15 cellular contexts compared by ENCODE assay signal in the genomic region with DNA sequence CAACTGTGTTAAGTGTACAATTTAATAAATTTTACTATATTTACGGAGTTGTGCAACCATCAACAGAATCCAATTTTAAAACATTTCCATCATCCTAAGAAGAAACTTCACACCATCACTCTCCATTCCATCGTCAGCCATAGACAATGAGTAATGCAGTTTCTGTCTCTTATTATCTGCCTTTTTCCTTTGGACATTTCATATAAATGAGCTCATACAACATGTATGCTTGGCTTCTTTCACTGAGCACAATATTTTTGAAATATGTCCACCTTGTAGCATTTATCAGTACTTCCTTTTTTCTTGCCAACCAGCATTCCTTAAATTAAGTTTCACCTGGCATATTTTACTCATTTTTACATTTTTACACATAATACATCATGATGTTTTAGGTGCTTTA. TPM values are rescaled to one million over a fixed set of nuclear protein-coding genes. Genes with fewer than 3 reads are reported as not detected.
DNase-seq lines count a peak whose midpoint lies in the region; FAIRE-seq and TF ChIP-seq lines count a peak whose summit lies in the region.
"Had no signal": no experiment of that assay in that cellular context is flagged by ENCODE, and none has a peak within 500 bp of the region (broad histone marks: within the 10 kb centered on the region; RNA-seq: fewer than 3 reads in every experiment).

No MANE protein-coding gene starts in this region.

- no peak for TF ChIP-seq POLR2A in erythroblast (IDR thresholded peaks at IDR 0.05; ENCODE audit: low read length)

- H3K27me3 ChIP-seq in bronchial epithelial cell (ENCODE audit: control insufficient read depth, insufficient read depth, low read length): no peaks in the 10 kb centered on the region

- FAIRE-seq in bronchial epithelial cell (lab: Jason Lieb, UNC): no peak

- peak; percentile 37 for DNase-seq in AG20443 (ENCODE audit: low spot score)
- peak; percentile 89 for DNase-seq in NCI-H226
- DNase-seq in bronchial epithelial cell (ENCODE audit: low read depth): peak; percentile 21
- peak; percentile 69 for DNase-seq in iris pigment epithelial cell (ENCODE audit: low read depth)
- DNase-seq in erythroblast (lab: John Stamatoyannopoulos, UW): no peak
- no peak for DNase-seq in NCI-H69 (lab: John Stamatoyannopoulos, UW)
- no peak for DNase-seq in activated CD4-positive, alpha-beta T cell treated with anti-CD3 and anti-CD28 coated beads for 4 hours
- no peak for DNase-seq in NCI-H510A (lab: John Stamatoyannopoulos, UW)
- DNase-seq: CD4-positive, alpha-beta T cell; H7; HFFc6; Karpas-422; NCI-H1436; NCI-H1930; NCI-H446 had no signal

- no peak overlapping the region for H3K4me3 ChIP-seq in bronchial epithelial cell (ENCODE audit: low read depth, low read length)

- H3K36me3 ChIP-seq in bronchial epithelial cell (ENCODE audit: control insufficient read depth, insufficient read depth, low read length): no peaks in the 10 kb centered on the region

- no peak for TF ChIP-seq CTCF in bronchial epithelial cell (IDR thresholded peaks at IDR 0.05; ENCODE audit: insufficient read depth, low read length, severe bottlenecking)

RNA-seq across cellular contexts. Expression of gene HIVEP1, which starts 22.7 kb away (rescaled TPM):
- 6.8 and 12.3 TPM in 2 replicates for total RNA-seq in bronchial epithelial cell

Comparison
In these comparisons a context has a peak if more than half of its experiments do, and no peak if none do; other contexts are left out.
1. DNase-seq: peak in AG20443 (single experiment), NCI-H226 (single experiment), bronchial epithelial cell (single experiment) and iris pigment epithelial cell (single experiment); none in erythroblast (0 of 2), NCI-H69 (single experiment), activated CD4-positive, alpha-beta T cell treated with anti-CD3 and anti-CD28 coated beads for 4 hours (0 of 2) and NCI-H510A (single experiment).